In the genomic region with DNA sequence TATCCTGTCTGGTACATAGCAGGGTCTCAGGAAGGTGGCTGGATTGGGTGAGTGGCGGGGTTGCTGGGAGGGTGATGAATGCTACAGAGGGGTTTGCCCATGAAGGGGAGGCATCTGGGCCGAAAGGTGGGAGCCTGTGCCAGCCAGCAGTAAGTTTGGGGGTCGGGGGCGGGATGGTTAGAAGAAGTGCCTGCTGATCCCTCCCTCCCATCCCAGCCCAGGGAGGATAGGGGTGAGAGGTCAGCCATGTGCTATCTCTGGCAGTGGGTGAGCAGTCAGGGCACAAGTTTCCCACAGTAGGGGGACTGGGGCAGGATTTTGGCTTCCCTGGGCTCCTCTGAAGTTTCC, we compare ENCODE assay signal across 10 cellular contexts. TPM values are rescaled to one million over a fixed set of nuclear protein-coding genes. Genes with fewer than 3 reads are reported as not detected.
DNase-seq lines count a peak whose midpoint lies in the region; ATAC-seq and TF ChIP-seq lines count a peak whose summit lies in the region.
"Had no signal": no experiment of that assay in that cellular context is flagged by ENCODE, and none has a peak within 500 bp of the region (broad histone marks: within the 10 kb centered on the region; RNA-seq: fewer than 3 reads in every experiment).

No MANE protein-coding gene starts in this region.

- peak overlapping the region; percentile 69 for H3K4me2 ChIP-seq in smooth muscle cell

- H3F3A ChIP-seq in smooth muscle cell (ENCODE audit: low read depth): peaks cover 16% of the 10 kb centered on the region

- H3K4me3 ChIP-seq in SJSA1 (no peak overlapping the region), esophagus (ENCODE audit: low read depth in 1 of 2, low read length in 2 of 2) (no peak overlapping the region), smooth muscle cell (no peak overlapping the region)

- H3K79me2 ChIP-seq in smooth muscle cell (ENCODE audit: low read depth): peaks cover 32% of the 10 kb centered on the region

- no peak for DNase-seq in SJSA1 (ENCODE audit: low read depth in 1 of 2, low spot score in 2 of 2)
- DNase-seq in smooth muscle cell (lab: John Stamatoyannopoulos, UW; ENCODE audit: unreplicated experiment): no peak
- no peak for DNase-seq in COLO829 (ENCODE audit: low spot score)
- no peak for DNase-seq in AG20443 (ENCODE audit: low spot score)
- DNase-seq: activated CD4-positive, CD25-positive, alpha-beta regulatory T cell; NCI-H526 had no signal

- H3K27me3 ChIP-seq in SJSA1 (replicated peaks): no peaks in the 10 kb centered on the region
- H3K27me3 ChIP-seq in esophagus (ENCODE audit: control insufficient read depth in 1 of 2, insufficient read depth in 2 of 2, low read length in 2 of 2): no peaks in the 10 kb centered on the region
- no peaks in the 10 kb centered on the region for H3K27me3 ChIP-seq in smooth muscle cell (ENCODE audit: low read depth)

- H3K4me1 ChIP-seq in SJSA1 (replicated peaks) (peaks cover 56% of the 10 kb centered on the region), esophagus (ENCODE audit: control insufficient read depth in 2 of 2, insufficient read depth in 2 of 2, low read length in 1 of 2) (peaks cover 7 to 45% of the 10 kb centered on the region in 2 donors), smooth muscle cell (ENCODE audit: low read depth) (peaks cover 35% of the 10 kb centered on the region)

- no peak for TF ChIP-seq CTCF in smooth muscle cell (IDR thresholded peaks at IDR 0.05; ENCODE audit: borderline replicate concordance, insufficient read depth, poor library complexity, severe bottlenecking)

- H2AFZ ChIP-seq in smooth muscle cell (ENCODE audit: low read depth): no peak overlapping the region

- H4K20me1 ChIP-seq in smooth muscle cell (ENCODE audit: low read depth): no peaks in the 10 kb centered on the region

- H3K9me3 ChIP-seq in SJSA1 (replicated peaks) (no peaks in the 10 kb centered on the region), esophagus (ENCODE audit: control insufficient read depth in 2 of 2, insufficient read depth in 1 of 2, low read depth in 1 of 2, low read length in 1 of 2) (no peaks in the 10 kb centered on the region), smooth muscle cell (replicated peaks; ENCODE audit: low read depth) (no peaks in the 10 kb centered on the region)

- H3K27ac ChIP-seq in SJSA1 (peak overlapping the region; percentile 78), esophagus (ENCODE audit: low read depth in 2 of 2, low read length in 1 of 2) (peak overlapping the region; percentile 75 to 79), smooth muscle cell (ENCODE audit: low read depth) (peak overlapping the region; percentile 95)

- ATAC-seq in GM21367 (IDR thresholded peaks at IDR 0.05; ENCODE audit: unreplicated experiment): no peak
- ATAC-seq: left lobe of liver had no signal

- TF ChIP-seq POLR2A in GM18526 (IDR thresholded peaks at IDR 0.05; ENCODE audit: extremely low read depth, insufficient read length): peak; percentile 24

- H3K9ac ChIP-seq in smooth muscle cell (ENCODE audit: low read depth): peak overlapping the region; percentile 88

- 79 to 85% methylated on average over 4 of the region's 4 CpGs for WGBS in esophagus, 2 donors
- WGBS in smooth muscle cell (ENCODE audit: low lambda C conversion rate): 99% methylated on average over 4 of the region's 4 CpGs

- H3K36me3 ChIP-seq in SJSA1: no peaks in the 10 kb centered on the region
- H3K36me3 ChIP-seq in esophagus (ENCODE audit: control insufficient read depth in 2 of 2, insufficient read depth in 2 of 2, low read length in 1 of 2): peaks cover 0 to 2% of the 10 kb centered on the region in 2 donors
- H3K36me3 ChIP-seq in smooth muscle cell (ENCODE audit: low read depth): no peaks in the 10 kb centered on the region

RNA-seq across cellular contexts. Expression of a gene that starts 2.9 kb away (rescaled TPM):
- 14.5 and 15.5 TPM in 2 replicates for total RNA-seq in SJSA1 (2014; rRNA removed; shearing (Covaris generic))
- polyA plus RNA-seq in esophagus (100 to 1,000 TPM; 123 to 266 TPM), smooth muscle cell (252 and 270 TPM in 2 replicates)
- total RNA-seq in smooth muscle cell: 43.8 and 58.6 TPM in 2 replicates
